ENCODE assay signal across 8 cellular contexts in the genomic region with DNA sequence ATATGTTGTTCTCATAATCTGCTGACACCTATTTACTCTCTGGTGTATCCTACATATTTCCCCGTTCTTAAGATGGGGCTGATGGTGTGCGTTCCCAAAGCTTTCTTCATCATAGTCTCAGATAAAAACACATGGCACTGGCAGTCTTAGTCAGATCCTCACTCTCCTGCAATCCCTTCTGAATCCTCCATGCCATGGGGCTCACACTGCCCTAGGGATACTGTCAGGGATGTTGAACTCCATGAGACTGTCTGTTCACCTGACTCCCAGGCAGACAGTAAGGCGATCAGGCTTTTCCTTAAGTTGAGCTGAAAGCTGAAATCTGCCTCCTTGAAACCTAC.
DNase-seq lines count a peak whose midpoint lies in the region; ATAC-seq, FAIRE-seq and TF ChIP-seq lines count a peak whose summit lies in the region.

No MANE protein-coding gene starts in this region.

- ATAC-seq in GM23338, result peak; percentile 42
- ATAC-seq in T-helper 17 cell, result peak; percentile 10

- H3K4me2 ChIP-seq in GM23338 (0 out of 2 replicates have a peak overlapping the region, but pooled peaks have one; percentile 13), hepatocyte (peak overlapping the region; percentile 44)

- H3K9me2 ChIP-seq in GM23338 (ENCODE audit: insufficient read depth) (peaks cover 5% of the 10 kb centered on the region; the same call in 1 of the 2 replicates), hepatocyte (replicated peaks; ENCODE audit: insufficient read depth) (no peaks in the 10 kb centered on the region)

- no peaks in the 10 kb centered on the region for H4K20me1 ChIP-seq in GM23338 (replicated peaks; ENCODE audit: insufficient read depth)
- no peaks in the 10 kb centered on the region for H4K20me1 ChIP-seq in hepatocyte (ENCODE audit: insufficient read depth, poor library complexity, severe bottlenecking)

- H3K4me3 ChIP-seq in AG10803 (ENCODE audit: low read length) (peak overlapping the region; percentile 18), GM23338 (no peak overlapping the region), hepatocyte (no peak overlapping the region)

- no peak overlapping the region for H2AFZ ChIP-seq in GM23338
- H2AFZ ChIP-seq in hepatocyte, result peak overlapping the region; percentile 37

- H3F3A ChIP-seq in GM23338 (replicated peaks; ENCODE audit: low read depth), result no peaks in the 10 kb centered on the region

- H3K79me2 ChIP-seq in GM23338 (replicated peaks; ENCODE audit: insufficient read depth), result peaks cover 15% of the 10 kb centered on the region; the same call in 1 of the 2 replicates
- H3K79me2 ChIP-seq in hepatocyte, result peaks cover 19% of the 10 kb centered on the region

- FAIRE-seq in urothelium cell line (lab: Jason Lieb, UNC), result no peak

- no peaks in the 10 kb centered on the region for H3K27me3 ChIP-seq in GM23338 (ENCODE audit: insufficient read depth)
- no peaks in the 10 kb centered on the region for H3K27me3 ChIP-seq in hepatocyte

- DNase-seq in AG10803 (ENCODE audit: low read depth), result no peak
- no peak for DNase-seq in GM23338 (ENCODE audit: low spot score)
- no peak for DNase-seq in T-helper 17 cell
- DNase-seq in hepatocyte (ENCODE audit: low spot score), result peak; percentile 18
- peak; percentile 38 for DNase-seq in urothelium cell line (ENCODE audit: low spot score)
- DNase-seq in stimulated activated CD4-positive, alpha-beta T cell treated with anti-CD3 and anti-CD28 coated beads, Interleukin-4, amount 100 ng/mL, for 1 hour, result no peak
- DNase-seq in AG08396 (ENCODE audit: low spot score), result no peak
- no peak for DNase-seq in RPMI8226

- H3K9me3 Mint-ChIP-seq in GM23338, result no peaks in the 10 kb centered on the region

- H3K4me1 Mint-ChIP-seq in GM23338 (peaks cover 39% of the 10 kb centered on the region), T-helper 17 cell (peaks cover 25% of the 10 kb centered on the region)

- H3K4me1 ChIP-seq in GM23338 (ENCODE audit: insufficient read depth), result peaks cover 7% of the 10 kb centered on the region; the same call in 1 of the 2 replicates
- H3K4me1 ChIP-seq in hepatocyte (ENCODE audit: insufficient read depth), result peaks cover 55% of the 10 kb centered on the region

- H3K27ac Mint-ChIP-seq in GM23338, result peak overlapping the region; percentile 93
- H3K27ac Mint-ChIP-seq in T-helper 17 cell, result peak overlapping the region; percentile 73

- no peaks in the 10 kb centered on the region for H3K27me3 Mint-ChIP-seq in GM23338 (ENCODE audit: insufficient read depth, low read depth, poor library complexity)
- H3K27me3 Mint-ChIP-seq in T-helper 17 cell, result no peaks in the 10 kb centered on the region

- no peaks in the 10 kb centered on the region for H3K36me3 ChIP-seq in GM23338 (ENCODE audit: insufficient read depth)
- no peaks in the 10 kb centered on the region for H3K36me3 ChIP-seq in hepatocyte (replicated peaks; ENCODE audit: insufficient read depth, low read depth)

- H3K27ac ChIP-seq in GM23338 (ENCODE audit: low read depth) (no peak overlapping the region), hepatocyte (peak overlapping the region; percentile 86)

- TF ChIP-seq CTCF in AG10803 (conservative IDR thresholded peaks at IDR 0.05; ENCODE audit: low read length), result no peak
- TF ChIP-seq CTCF in GM23338 (conservative IDR thresholded peaks at IDR 0.05; ENCODE audit: low read depth in 2 of 2), result no peak
- TF ChIP-seq CTCF in hepatocyte (IDR thresholded peaks at IDR 0.05; ENCODE audit: poor library complexity), result no peak

- H3K9me3 ChIP-seq in T-helper 17 cell (ENCODE audit: control insufficient read depth, low read length, poor library complexity, severe bottlenecking) (no peaks in the 10 kb centered on the region), hepatocyte (ENCODE audit: low read depth) (no peaks in the 10 kb centered on the region)

- no peaks in the 10 kb centered on the region for H3K36me3 Mint-ChIP-seq in GM23338 (ENCODE audit: low read depth)
- no peaks in the 10 kb centered on the region for H3K36me3 Mint-ChIP-seq in T-helper 17 cell (ENCODE audit: low read depth)

- WGBS in hepatocyte (ENCODE audit: low lambda C conversion rate, missing lambda C conversion rate), result 79% methylated on average over 3 of the region's 3 CpGs

- no peak overlapping the region for H3K4me3 Mint-ChIP-seq in GM23338
- H3K4me3 Mint-ChIP-seq in T-helper 17 cell, result peak overlapping the region; percentile 21

TF ChIP-seq in GM23338, 12 proteins besides CTCF, POLR2A, EP300 and RAD21 (continues in another document):
- TF ChIP-seq EZH2phosphoT487 (IDR thresholded peaks at IDR 0.05; ENCODE audit: unreplicated experiment) (no peak), NANOG (IDR thresholded peaks at IDR 0.05; ENCODE audit: borderline replicate concordance) (no peak), JUNB (IDR thresholded peaks at IDR 0.05; ENCODE audit: unreplicated experiment) (no peak), ZNF114 (CRISPR knock-in tag; IDR thresholded peaks at IDR 0.05) (no peak), ZNF331 (CRISPR knock-in tag; IDR thresholded peaks at IDR 0.05; ENCODE audit: low read depth) (no peak), EZH2 (IDR thresholded peaks at IDR 0.05; ENCODE audit: low read depth, unreplicated experiment) (no peak), STAT1 (IDR thresholded peaks at IDR 0.05; ENCODE audit: unreplicated experiment) (no peak)
- TF ChIP-seq, protein P1, sequence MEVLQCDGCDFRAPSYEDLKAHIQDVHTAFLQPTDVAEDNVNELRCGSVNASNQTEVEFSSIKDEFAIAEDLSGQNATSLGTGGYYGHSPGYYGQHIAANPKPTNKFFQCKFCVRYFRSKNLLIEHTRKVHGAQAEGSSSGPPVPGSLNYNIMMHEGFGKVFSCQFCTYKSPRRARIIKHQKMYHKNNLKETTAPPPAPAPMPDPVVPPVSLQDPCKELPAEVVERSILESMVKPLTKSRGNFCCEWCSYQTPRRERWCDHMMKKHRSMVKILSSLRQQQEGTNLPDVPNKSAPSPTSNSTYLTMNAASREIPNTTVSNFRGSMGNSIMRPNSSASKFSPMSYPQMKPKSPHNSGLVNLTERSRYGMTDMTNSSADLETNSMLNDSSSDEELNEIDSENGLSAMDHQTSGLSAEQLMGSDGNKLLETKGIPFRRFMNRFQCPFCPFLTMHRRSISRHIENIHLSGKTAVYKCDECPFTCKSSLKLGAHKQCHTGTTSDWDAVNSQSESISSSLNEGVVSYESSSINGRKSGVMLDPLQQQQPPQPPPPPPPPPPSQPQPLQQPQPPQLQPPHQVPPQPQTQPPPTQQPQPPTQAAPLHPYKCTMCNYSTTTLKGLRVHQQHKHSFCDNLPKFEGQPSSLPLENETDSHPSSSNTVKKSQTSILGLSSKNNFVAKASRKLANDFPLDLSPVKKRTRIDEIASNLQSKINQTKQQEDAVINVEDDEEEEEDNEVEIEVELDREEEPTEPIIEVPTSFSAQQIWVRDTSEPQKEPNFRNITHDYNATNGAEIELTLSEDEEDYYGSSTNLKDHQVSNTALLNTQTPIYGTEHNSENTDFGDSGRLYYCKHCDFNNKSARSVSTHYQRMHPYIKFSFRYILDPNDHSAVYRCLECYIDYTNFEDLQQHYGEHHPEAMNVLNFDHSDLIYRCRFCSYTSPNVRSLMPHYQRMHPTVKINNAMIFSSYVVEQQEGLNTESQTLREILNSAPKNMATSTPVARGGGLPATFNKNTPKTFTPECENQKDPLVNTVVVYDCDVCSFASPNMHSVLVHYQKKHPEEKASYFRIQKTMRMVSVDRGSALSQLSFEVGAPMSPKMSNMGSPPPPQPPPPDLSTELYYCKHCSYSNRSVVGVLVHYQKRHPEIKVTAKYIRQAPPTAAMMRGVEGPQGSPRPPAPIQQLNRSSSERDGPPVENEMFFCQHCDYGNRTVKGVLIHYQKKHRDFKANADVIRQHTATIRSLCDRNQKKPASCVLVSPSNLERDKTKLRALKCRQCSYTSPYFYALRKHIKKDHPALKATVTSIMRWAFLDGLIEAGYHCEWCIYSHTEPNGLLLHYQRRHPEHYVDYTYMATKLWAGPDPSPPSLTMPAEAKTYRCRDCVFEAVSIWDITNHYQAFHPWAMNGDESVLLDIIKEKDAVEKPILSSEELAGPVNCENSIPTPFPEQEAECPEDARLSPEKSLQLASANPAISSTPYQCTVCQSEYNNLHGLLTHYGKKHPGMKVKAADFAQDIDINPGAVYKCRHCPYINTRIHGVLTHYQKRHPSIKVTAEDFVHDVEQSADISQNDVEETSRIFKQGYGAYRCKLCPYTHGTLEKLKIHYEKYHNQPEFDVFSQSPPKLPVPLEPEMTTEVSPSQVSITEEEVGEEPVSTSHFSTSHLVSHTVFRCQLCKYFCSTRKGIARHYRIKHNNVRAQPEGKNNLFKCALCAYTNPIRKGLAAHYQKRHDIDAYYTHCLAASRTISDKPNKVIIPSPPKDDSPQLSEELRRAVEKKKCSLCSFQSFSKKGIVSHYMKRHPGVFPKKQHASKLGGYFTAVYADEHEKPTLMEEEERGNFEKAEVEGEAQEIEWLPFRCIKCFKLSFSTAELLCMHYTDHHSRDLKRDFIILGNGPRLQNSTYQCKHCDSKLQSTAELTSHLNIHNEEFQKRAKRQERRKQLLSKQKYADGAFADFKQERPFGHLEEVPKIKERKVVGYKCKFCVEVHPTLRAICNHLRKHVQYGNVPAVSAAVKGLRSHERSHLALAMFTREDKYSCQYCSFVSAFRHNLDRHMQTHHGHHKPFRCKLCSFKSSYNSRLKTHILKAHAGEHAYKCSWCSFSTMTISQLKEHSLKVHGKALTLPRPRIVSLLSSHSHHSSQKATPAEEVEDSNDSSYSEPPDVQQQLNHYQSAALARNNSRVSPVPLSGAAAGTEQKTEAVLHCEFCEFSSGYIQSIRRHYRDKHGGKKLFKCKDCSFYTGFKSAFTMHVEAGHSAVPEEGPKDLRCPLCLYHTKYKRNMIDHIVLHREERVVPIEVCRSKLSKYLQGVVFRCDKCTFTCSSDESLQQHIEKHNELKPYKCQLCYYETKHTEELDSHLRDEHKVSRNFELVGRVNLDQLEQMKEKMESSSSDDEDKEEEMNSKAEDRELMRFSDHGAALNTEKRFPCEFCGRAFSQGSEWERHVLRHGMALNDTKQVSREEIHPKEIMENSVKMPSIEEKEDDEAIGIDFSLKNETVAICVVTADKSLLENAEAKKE (CRISPR knock-in tag; IDR thresholded peaks at IDR 0.05), result no peak

Comparison
In these comparisons a context has a peak if more than half of its experiments do, and no peak if none do; other contexts are left out.
1. DNase-seq: peak in hepatocyte (single experiment) and urothelium cell line (single experiment); none in AG10803 (single experiment), GM23338 (single experiment), T-helper 17 cell (0 of 3), stimulated activated CD4-positive, alpha-beta T cell treated with anti-CD3 and anti-CD28 coated beads, Interleukin-4, amount 100 ng/mL, for 1 hour (single experiment), AG08396 (single experiment) and RPMI8226 (single experiment).